In the genomic region with DNA sequence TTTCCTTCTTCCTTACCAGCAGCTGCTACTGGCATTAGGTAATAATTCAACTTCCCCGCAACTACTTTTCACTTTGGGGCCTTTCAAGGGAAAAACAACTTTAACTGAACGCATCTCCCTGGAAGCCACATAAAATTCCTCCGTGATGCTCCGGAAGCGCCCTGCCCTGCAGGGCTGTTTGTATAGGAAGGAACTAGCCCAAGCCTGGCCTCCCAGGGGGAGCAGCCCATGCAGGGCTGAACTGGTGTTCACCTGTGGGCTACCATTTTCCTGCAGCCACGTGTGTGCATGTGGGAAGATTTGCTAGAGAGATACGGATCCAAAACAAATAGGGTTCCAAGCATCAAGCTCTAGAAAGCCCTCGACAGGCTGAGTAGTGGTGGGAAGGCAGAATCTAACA, we compare ENCODE assay signal across 30 cellular contexts. TPM values are rescaled to one million over a fixed set of nuclear protein-coding genes. Genes with fewer than 3 reads are reported as not detected.
"Had no signal": no experiment of that assay in that cellular context is flagged by ENCODE, and none has a peak within 500 bp of the region (broad histone marks: within the 10 kb centered on the region; RNA-seq: fewer than 3 reads in every experiment).

No MANE protein-coding gene starts in this region.

- H3K27ac ChIP-seq: adrenal gland, breast epithelium, Peyer's patch, RWPE1, SJCRH30 had no signal

- H3K9me3 Mint-ChIP-seq: activated naive CD8-positive, alpha-beta T cell treated with anti-CD3 and anti-CD28 coated beads, Interleukin-2, amount 10 ng/mL, durations not matched to agents 7 days and 5 days; T-helper 2 cell treated with Interferon-gamma antibody and Interleukin-4, amounts not matched to agents 5 μg/mL and 100 μg/mL, for 36 hours had no signal

- ATAC-seq: activated CD8-positive, alpha-beta T cell treated with anti-CD3 and anti-CD28 coated beads, Interleukin-2, amount 10 ng/mL, durations not matched to agents 7 days and 5 days had no signal

- H3K4me2 ChIP-seq: SK-N-SH had no signal

- H3K9ac ChIP-seq: SK-N-SH had no signal

- H3K4me3 Mint-ChIP-seq: activated CD8-positive, alpha-beta T cell treated with anti-CD3 and anti-CD28 coated beads, Interleukin-2, amount 10 ng/mL, durations not matched to agents 7 days and 5 days; activated naive CD8-positive, alpha-beta T cell treated with anti-CD3 and anti-CD28 coated beads, Interleukin-2, amount 10 ng/mL, durations not matched to agents 7 days and 5 days; T-helper 2 cell treated with Interferon-gamma antibody and Interleukin-4, amounts not matched to agents 5 μg/mL and 100 μg/mL, for 36 hours had no signal

- H3K9me3 ChIP-seq: adrenal gland, breast epithelium, MG63, Peyer's patch, SJCRH30, SK-N-SH had no signal

- H3K4me1 ChIP-seq: adrenal gland, breast epithelium, Peyer's patch had no signal

- H3K36me3 ChIP-seq: adrenal gland, breast epithelium, MG63, Peyer's patch, SJCRH30 had no signal

- H3K27ac Mint-ChIP-seq: activated CD8-positive, alpha-beta T cell treated with anti-CD3 and anti-CD28 coated beads, Interleukin-2, amount 10 ng/mL, durations not matched to agents 7 days and 5 days; activated naive CD8-positive, alpha-beta T cell treated with anti-CD3 and anti-CD28 coated beads, Interleukin-2, amount 10 ng/mL, durations not matched to agents 7 days and 5 days; T-helper 2 cell treated with Interferon-gamma antibody and Interleukin-4, amounts not matched to agents 5 μg/mL and 100 μg/mL, for 36 hours had no signal

- DNase-seq: activated CD4-positive, alpha-beta T cell treated with anti-CD3 and anti-CD28 coated beads for 48 hours; activated CD4-positive, alpha-beta T cell treated with anti-CD3 and anti-CD28 coated beads, Interleukin-2, amount 50 U/mL, for 4 hours; activated CD4-positive, CD25-positive, alpha-beta regulatory T cell treated with anti-CD3 and anti-CD28 coated beads, Interleukin-2, amount 50 U/mL, for 72 hours; activated CD8-positive, alpha-beta memory T cell treated with anti-CD3 and anti-CD28 coated beads, Interleukin-2, amount 50 U/mL, for 48 hours; activated CD8-positive, alpha-beta T cell treated with anti-CD3 and anti-CD28 coated beads, Interleukin-2, amount 10 ng/mL, durations not matched to agents 7 days and 5 days; activated naive CD4-positive, alpha-beta T cell treated with anti-CD3 and anti-CD28 coated beads, Interleukin-2, amount 50 U/mL, for 16 hours; activated naive CD8-positive, alpha-beta T cell treated with anti-CD3 and anti-CD28 coated beads, Interleukin-2, amount 10 ng/mL, durations not matched to agents 7 days and 5 days; activated T-cell treated with anti-CD3 and anti-CD28 coated beads, Interleukin-2, amount 50 U/mL, for 1 hour; adrenal gland; anterior cingulate cortex; MG63; MV-4-11; NCI-H1092 treated with DMSO at 0.1 percent for 48 hours; NCI-H1417 treated with DMSO at 0.1 percent for 48 hours; NCI-H1694 treated with DMSO at 0.1 percent for 48 hours; NCI-H2029 treated with DMSO at 0.1 percent for 48 hours; NCI-H345; NCI-H510A; NCI-H526 treated with DMSO at 0.1 percent for 48 hours; NCI-H82; Peyer's patch; Right ventricle myocardium superior; SJCRH30; SK-N-SH; SW 1271 had no signal

- H3K27me3 ChIP-seq: adrenal gland, MG63, Peyer's patch had no signal

- H3K9me2 ChIP-seq: SK-N-SH had no signal

- H3K4me1 Mint-ChIP-seq: activated naive CD8-positive, alpha-beta T cell treated with anti-CD3 and anti-CD28 coated beads, Interleukin-2, amount 10 ng/mL, durations not matched to agents 7 days and 5 days had no signal

- H3K36me3 Mint-ChIP-seq: activated naive CD8-positive, alpha-beta T cell treated with anti-CD3 and anti-CD28 coated beads, Interleukin-2, amount 10 ng/mL, durations not matched to agents 7 days and 5 days had no signal

- H3K4me3 ChIP-seq: adrenal gland, breast epithelium, MG63, Peyer's patch, SJCRH30 had no signal

RNA-seq across cellular contexts. Expression of a gene that starts 14.4 kb away (rescaled TPM):
- total RNA-seq: activated CD8-positive, alpha-beta T cell treated with anti-CD3 and anti-CD28 coated beads, Interleukin-2, amount 10 ng/mL, durations not matched to agents 7 days and 5 days; activated naive CD8-positive, alpha-beta T cell treated with anti-CD3 and anti-CD28 coated beads, Interleukin-2, amount 10 ng/mL, durations not matched to agents 7 days and 5 days; adrenal gland; breast epithelium; OCI-LY7; Peyer's patch; Right ventricle myocardium superior; SJCRH30; T-helper 1 cell treated with Interleukin-12 subunit alpha and Interleukin-12 subunit beta and Interleukin-4 antibody, amounts not matched to agents 30 ng/mL and 1 ng/mL, for 36 hours had no signal
- polyA plus RNA-seq: adrenal gland, SK-N-SH had no signal
